Comparison of ENCODE assay signal across 4 cellular contexts in the genomic region with DNA sequence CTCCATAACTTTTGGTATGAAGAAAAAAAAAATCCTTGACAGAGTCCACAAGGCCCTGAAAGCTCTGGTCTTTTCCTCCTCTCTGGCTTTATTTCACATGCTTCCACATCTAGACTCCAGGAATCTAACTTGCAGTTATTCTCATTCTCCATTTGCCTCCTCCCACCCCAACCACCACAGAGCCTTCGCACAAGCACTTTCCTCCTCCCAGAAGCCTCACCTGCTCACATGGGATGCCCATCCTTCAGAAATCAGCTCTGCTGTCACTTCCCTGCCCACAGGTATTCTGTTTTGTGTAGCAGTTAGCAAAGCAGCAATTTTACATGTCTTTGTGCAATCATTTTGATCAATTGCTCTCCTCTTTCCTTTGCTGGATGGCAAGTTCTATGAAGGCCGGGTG.
"Had no signal": no experiment of that assay in that cellular context is flagged by ENCODE, and none has a peak within 500 bp of the region (broad histone marks: within the 10 kb centered on the region; RNA-seq: fewer than 3 reads in every experiment).

No MANE protein-coding gene starts in this region.

- H3K9me3 Mint-ChIP-seq: GM23338 had no signal

- H3K4me3 ChIP-seq: GM23338 had no signal

- H3K4me2 ChIP-seq: GM23338 had no signal

- H2AFZ ChIP-seq: GM23338 had no signal

- H3K4me1 Mint-ChIP-seq: GM23338, H9 had no signal

- DNase-seq: H9, HCEC 1CT, IMR-90 had no signal

- ATAC-seq: GM23338 had no signal

- H3K27ac Mint-ChIP-seq: GM23338, H9 had no signal

- H3K4me3 Mint-ChIP-seq: GM23338, H9 had no signal
